12 cellular contexts compared by ENCODE assay signal in genomic region chr11:69009441-69010211, GRCh38. TPM values are rescaled to one million over a fixed set of nuclear protein-coding genes. Genes with fewer than 3 reads are reported as not detected.
DNase-seq lines count a peak whose midpoint lies in the region; TF ChIP-seq lines count a peak whose summit lies in the region.
"Had no signal": no experiment of that assay in that cellular context is flagged by ENCODE, and none has a peak within 500 bp of the region (broad histone marks: within the 10 kb centered on the region; RNA-seq: fewer than 3 reads in every experiment).

No MANE protein-coding gene starts in this region.

- TF ChIP-seq RAD21 in Ishikawa (IDR thresholded peaks at IDR 0.05; ENCODE audit: low read depth), result no peak

- TF ChIP-seq EP300 in Ishikawa (IDR thresholded peaks at IDR 0.05; ENCODE audit: borderline replicate concordance), result no peak

- no peak for TF ChIP-seq POLR2A in testis (IDR thresholded peaks at IDR 0.05)

- H3K27me3 ChIP-seq in mucosa of stomach (ENCODE audit: control insufficient read depth, insufficient read depth, low read length) (peaks cover 28% of the 10 kb centered on the region), testis (no peaks in the 10 kb centered on the region)

- H3K27ac ChIP-seq in coronary artery (peak overlapping the region; percentile 92 to 97), testis (peak overlapping the region; percentile 63 to 94)

- H3K9ac ChIP-seq in mucosa of stomach (ENCODE audit: low read length), result peak overlapping the region; percentile 78

- intact Hi-C loops in testis (cut with DNase I; ENCODE audit: low total_unique reads), result loop anchor here (10.0 kb wide), 1 partner anchor 105 kb away; the partner anchor contains the start of genes IGHMBP2 and MRPL21

- no peak for TF ChIP-seq CTCF in coronary artery (IDR thresholded peaks at IDR 0.05)
- no peak for TF ChIP-seq CTCF in testis (IDR thresholded peaks at IDR 0.05)

- H3K9me3 ChIP-seq in mucosa of stomach (ENCODE audit: control insufficient read depth, low read length), result no peaks in the 10 kb centered on the region
- H3K9me3 ChIP-seq in testis, result no peaks in the 10 kb centered on the region

- DNase-seq in coronary artery (ENCODE audit: low spot score), result peak; percentile 73
- no peak for DNase-seq in testis
- DNase-seq in NCI-H187 (lab: John Stamatoyannopoulos, UW), result no peak
- no peak for DNase-seq in activated CD4-positive, CD25-positive, alpha-beta regulatory T cell treated with anti-CD3 and anti-CD28 coated beads, Interleukin-2, amount 50 U/mL, for 72 hours
- no peak for DNase-seq in kidney glomerular epithelial cell (lab: John Stamatoyannopoulos, UW)
- DNase-seq: activated gamma-delta T cell, COR-L47, NCI-H446 treated with DMSO at 0.1 percent for 48 hours, SHP77 had no signal

- H3K4me3 ChIP-seq in coronary artery (peak overlapping the region; percentile 82), mucosa of stomach (ENCODE audit: low read length) (no peak overlapping the region), testis (no peak overlapping the region)

- no peaks in the 10 kb centered on the region for H3K36me3 ChIP-seq in mucosa of stomach (ENCODE audit: control insufficient read depth, insufficient read depth, low read length)
- H3K36me3 ChIP-seq in testis (ENCODE audit: low read depth, missing control alignments), result no peaks in the 10 kb centered on the region

- WGBS in testis, 2 donors, result 59 to 60% methylated on average over 8 to 16 of the region's 16 CpGs

- H3K4me1 ChIP-seq in mucosa of stomach (ENCODE audit: control insufficient read depth, insufficient read depth, low read length) (peaks cover 52% of the 10 kb centered on the region), testis (peaks cover 29% of the 10 kb centered on the region)

TF ChIP-seq in Ishikawa, 13 proteins besides CTCF, POLR2A, EP300 and RAD21:
- no peak for TF ChIP-seq YY1 (IDR thresholded peaks at IDR 0.05; ENCODE audit: low read depth)
- no peak for TF ChIP-seq NFIC (IDR thresholded peaks at IDR 0.05)
- peak; percentile 57; the same call in 1 of the 2 replicates for TF ChIP-seq ZBTB7A (IDR thresholded peaks at IDR 0.05; ENCODE audit: low read depth)

RNA-seq across cellular contexts. Expression of gene MRGPRF, which starts 3.4 kb away (rescaled TPM):
- 10 to 100 TPM in 1 of 2 donors, 1 to 10 TPM in 1; 10.0 to 12.2 TPM for total RNA-seq in testis
- 21.1 TPM for polyA plus RNA-seq in testis (ENCODE audit: insufficient read depth, low read depth, low replicate concordance)
- total RNA-seq: M059J had no signal

RNA-seq across cellular contexts. Expression of gene MRGPRD, which starts 28.8 kb away (rescaled TPM):
- not detected for total RNA-seq in testis
- not detected for polyA plus RNA-seq in testis (ENCODE audit: insufficient read depth, low read depth, low replicate concordance)
- total RNA-seq: M059J had no signal

RNA-seq across cellular contexts. Expression of gene TPCN2, which starts 39.1 kb away (rescaled TPM):
- 10 to 100 TPM; 28.4 to 32.5 TPM for total RNA-seq in testis
- 12.9 TPM for polyA plus RNA-seq in testis (ENCODE audit: insufficient read depth, low read depth, low replicate concordance)
